Comparison of ENCODE assay signal across 1 cellular context in the genomic region with DNA sequence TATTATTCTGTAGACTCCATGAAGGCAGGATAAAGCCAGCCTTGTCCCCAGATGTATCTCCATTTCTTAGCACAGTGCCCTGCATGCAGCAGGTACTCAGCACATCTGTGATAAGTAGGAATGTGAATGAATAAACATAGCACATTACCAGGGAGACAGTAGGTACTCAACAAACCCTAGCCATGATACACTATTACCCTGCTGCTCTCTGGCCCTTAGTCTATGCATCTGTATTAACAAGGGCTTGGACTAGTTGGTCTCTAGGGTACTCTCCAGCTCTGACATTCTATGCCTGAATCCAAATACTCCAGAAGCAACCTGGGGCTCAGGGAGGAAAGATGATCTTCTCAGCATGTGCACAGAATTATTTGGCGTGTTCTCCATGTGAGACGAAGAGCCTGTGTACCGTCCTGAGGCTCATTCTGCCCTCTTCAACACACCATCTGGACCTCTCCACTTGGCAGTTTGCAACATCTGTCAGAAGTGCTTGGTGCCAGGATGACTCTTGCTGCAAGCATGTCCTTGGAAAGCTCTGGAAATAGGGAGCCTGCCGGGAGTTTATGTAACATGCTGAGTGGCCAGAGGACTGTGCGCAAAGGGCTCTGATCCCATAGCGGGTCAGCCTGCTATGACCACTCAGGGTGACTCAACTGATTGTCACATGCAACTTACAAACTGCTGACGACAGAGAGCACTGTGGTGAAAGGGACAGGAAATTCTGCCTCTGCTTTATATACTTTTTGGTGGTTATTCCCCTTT.
TF ChIP-seq lines count a peak whose summit lies in the region.

No MANE protein-coding gene starts in this region.

TF ChIP-seq in K562, 482 proteins besides CTCF, POLR2A, EP300 and RAD21 (continued from another document):
- TF ChIP-seq, protein P1, sequence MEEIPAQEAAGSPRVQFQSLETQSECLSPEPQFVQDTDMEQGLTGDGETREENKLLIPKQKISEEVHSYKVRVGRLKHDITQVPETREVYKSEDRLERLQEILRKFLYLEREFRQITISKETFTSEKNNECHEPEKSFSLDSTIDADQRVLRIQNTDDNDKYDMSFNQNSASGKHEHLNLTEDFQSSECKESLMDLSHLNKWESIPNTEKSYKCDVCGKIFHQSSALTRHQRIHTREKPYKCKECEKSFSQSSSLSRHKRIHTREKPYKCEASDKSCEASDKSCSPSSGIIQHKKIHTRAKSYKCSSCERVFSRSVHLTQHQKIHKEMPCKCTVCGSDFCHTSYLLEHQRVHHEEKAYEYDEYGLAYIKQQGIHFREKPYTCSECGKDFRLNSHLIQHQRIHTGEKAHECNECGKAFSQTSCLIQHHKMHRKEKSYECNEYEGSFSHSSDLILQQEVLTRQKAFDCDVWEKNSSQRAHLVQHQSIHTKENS (CRISPR knock-in tag; IDR thresholded peaks at IDR 0.05) = no peak
- TF ChIP-seq PHB (CRISPR knock-in tag; IDR thresholded peaks at IDR 0.05) (no peak), EHMT2 (IDR thresholded peaks at IDR 0.05) (no peak), BRD9 (IDR thresholded peaks at IDR 0.05; ENCODE audit: low read depth, partially characterized antibody) (no peak), HDAC6 (IDR thresholded peaks at IDR 0.05; ENCODE audit: low read depth, low read length) (no peak), RBM39 (optimal IDR thresholded peaks at IDR 0.05; ENCODE audit: low read depth, low read length) (no peak), FOXJ3 (CRISPR knock-in tag; IDR thresholded peaks at IDR 0.05) (no peak), U2AF1 (optimal IDR thresholded peaks at IDR 0.05; ENCODE audit: low read depth, low read length) (no peak), POLR2AphosphoS2 (IDR thresholded peaks at IDR 0.05; ENCODE audit: low read length) (no peak), ESRRB (CRISPR knock-in tag; IDR thresholded peaks at IDR 0.05; ENCODE audit: borderline replicate concordance) (no peak), U2AF2 (optimal IDR thresholded peaks at IDR 0.05; ENCODE audit: low read depth, low read length) (no peak), ZNF76 (CRISPR knock-in tag; IDR thresholded peaks at IDR 0.05; ENCODE audit: borderline replicate concordance) (no peak), PYGO2 (tag; IDR thresholded peaks at IDR 0.05) (no peak), ZNF707 (CRISPR knock-in tag; conservative IDR thresholded peaks at IDR 0.05) (no peak), MAFG (tag; conservative IDR thresholded peaks at IDR 0.05) (peak; percentile 60), SMARCC2 (IDR thresholded peaks at IDR 0.05; ENCODE audit: low read depth) (no peak), ELF2 (CRISPR knock-in tag; IDR thresholded peaks at IDR 0.05) (no peak), KDM4B (IDR thresholded peaks at IDR 0.05; ENCODE audit: borderline replicate concordance in 2 of 2, low read depth in 1 of 2) (no peak), JUNB (CRISPR knock-in tag; conservative IDR thresholded peaks at IDR 0.05) (no peak), ZNF184 (CRISPR knock-in tag; IDR thresholded peaks at IDR 0.05) (no peak), NFE2L1 (tag; IDR thresholded peaks at IDR 0.05; ENCODE audit: borderline replicate concordance, low read depth) (no peak), RBM17 (IDR thresholded peaks at IDR 0.05; ENCODE audit: borderline replicate concordance, low read depth, low read length) (no peak), DACH1 (IDR thresholded peaks at IDR 0.05; ENCODE audit: partially characterized antibody) (no peak), CHD4 (IDR thresholded peaks at IDR 0.05; ENCODE audit: insufficient read depth, insufficient replicate concordance, low read depth, low read length, poor library complexity, severe bottlenecking) (no peak), HNRNPH1 (optimal IDR thresholded peaks at IDR 0.05; ENCODE audit: low read depth, low read length) (no peak), NRF1 (conservative IDR thresholded peaks at IDR 0.05 in 1 of 2, IDR thresholded peaks at IDR 0.05 in 1 of 2) (0 out of 4 replicates have a peak, but pooled peaks of 1 of the 2 experiments have one; percentile 35), HDAC2 (IDR thresholded peaks at IDR 0.05) (no peak), ZNF140 (CRISPR knock-in tag; IDR thresholded peaks at IDR 0.05) (no peak), TCF7L2 (IDR thresholded peaks at IDR 0.05; ENCODE audit: low read depth, low read length) (no peak), MYBL2 (IDR thresholded peaks at IDR 0.05; ENCODE audit: low read depth) (no peak), MYBL2 (CRISPR knock-in tag; IDR thresholded peaks at IDR 0.05; ENCODE audit: borderline replicate concordance) (no peak), MAFK (IDR thresholded peaks at IDR 0.05; ENCODE audit: low read length) (peak; percentile 30)
- TF ChIP-seq, protein P2, sequence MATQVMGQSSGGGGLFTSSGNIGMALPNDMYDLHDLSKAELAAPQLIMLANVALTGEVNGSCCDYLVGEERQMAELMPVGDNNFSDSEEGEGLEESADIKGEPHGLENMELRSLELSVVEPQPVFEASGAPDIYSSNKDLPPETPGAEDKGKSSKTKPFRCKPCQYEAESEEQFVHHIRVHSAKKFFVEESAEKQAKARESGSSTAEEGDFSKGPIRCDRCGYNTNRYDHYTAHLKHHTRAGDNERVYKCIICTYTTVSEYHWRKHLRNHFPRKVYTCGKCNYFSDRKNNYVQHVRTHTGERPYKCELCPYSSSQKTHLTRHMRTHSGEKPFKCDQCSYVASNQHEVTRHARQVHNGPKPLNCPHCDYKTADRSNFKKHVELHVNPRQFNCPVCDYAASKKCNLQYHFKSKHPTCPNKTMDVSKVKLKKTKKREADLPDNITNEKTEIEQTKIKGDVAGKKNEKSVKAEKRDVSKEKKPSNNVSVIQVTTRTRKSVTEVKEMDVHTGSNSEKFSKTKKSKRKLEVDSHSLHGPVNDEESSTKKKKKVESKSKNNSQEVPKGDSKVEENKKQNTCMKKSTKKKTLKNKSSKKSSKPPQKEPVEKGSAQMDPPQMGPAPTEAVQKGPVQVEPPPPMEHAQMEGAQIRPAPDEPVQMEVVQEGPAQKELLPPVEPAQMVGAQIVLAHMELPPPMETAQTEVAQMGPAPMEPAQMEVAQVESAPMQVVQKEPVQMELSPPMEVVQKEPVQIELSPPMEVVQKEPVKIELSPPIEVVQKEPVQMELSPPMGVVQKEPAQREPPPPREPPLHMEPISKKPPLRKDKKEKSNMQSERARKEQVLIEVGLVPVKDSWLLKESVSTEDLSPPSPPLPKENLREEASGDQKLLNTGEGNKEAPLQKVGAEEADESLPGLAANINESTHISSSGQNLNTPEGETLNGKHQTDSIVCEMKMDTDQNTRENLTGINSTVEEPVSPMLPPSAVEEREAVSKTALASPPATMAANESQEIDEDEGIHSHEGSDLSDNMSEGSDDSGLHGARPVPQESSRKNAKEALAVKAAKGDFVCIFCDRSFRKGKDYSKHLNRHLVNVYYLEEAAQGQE (CRISPR knock-in tag; IDR thresholded peaks at IDR 0.05; ENCODE audit: low read depth) = no peak
- TF ChIP-seq, protein P3, sequence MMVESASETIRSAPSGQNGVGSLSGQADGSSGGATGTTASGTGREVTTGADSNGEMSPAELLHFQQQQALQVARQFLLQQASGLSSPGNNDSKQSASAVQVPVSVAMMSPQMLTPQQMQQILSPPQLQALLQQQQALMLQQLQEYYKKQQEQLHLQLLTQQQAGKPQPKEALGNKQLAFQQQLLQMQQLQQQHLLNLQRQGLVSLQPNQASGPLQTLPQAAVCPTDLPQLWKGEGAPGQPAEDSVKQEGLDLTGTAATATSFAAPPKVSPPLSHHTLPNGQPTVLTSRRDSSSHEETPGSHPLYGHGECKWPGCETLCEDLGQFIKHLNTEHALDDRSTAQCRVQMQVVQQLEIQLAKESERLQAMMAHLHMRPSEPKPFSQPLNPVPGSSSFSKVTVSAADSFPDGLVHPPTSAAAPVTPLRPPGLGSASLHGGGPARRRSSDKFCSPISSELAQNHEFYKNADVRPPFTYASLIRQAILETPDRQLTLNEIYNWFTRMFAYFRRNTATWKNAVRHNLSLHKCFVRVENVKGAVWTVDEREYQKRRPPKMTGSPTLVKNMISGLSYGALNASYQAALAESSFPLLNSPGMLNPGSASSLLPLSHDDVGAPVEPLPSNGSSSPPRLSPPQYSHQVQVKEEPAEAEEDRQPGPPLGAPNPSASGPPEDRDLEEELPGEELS (CRISPR knock-in tag; IDR thresholded peaks at IDR 0.05; ENCODE audit: borderline replicate concordance) = no peak
- TF ChIP-seq, protein P4, sequence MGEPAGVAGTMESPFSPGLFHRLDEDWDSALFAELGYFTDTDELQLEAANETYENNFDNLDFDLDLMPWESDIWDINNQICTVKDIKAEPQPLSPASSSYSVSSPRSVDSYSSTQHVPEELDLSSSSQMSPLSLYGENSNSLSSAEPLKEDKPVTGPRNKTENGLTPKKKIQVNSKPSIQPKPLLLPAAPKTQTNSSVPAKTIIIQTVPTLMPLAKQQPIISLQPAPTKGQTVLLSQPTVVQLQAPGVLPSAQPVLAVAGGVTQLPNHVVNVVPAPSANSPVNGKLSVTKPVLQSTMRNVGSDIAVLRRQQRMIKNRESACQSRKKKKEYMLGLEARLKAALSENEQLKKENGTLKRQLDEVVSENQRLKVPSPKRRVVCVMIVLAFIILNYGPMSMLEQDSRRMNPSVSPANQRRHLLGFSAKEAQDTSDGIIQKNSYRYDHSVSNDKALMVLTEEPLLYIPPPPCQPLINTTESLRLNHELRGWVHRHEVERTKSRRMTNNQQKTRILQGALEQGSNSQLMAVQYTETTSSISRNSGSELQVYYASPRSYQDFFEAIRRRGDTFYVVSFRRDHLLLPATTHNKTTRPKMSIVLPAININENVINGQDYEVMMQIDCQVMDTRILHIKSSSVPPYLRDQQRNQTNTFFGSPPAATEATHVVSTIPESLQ (CRISPR knock-in tag; IDR thresholded peaks at IDR 0.05) = no peak
- TF ChIP-seq, protein P5, sequence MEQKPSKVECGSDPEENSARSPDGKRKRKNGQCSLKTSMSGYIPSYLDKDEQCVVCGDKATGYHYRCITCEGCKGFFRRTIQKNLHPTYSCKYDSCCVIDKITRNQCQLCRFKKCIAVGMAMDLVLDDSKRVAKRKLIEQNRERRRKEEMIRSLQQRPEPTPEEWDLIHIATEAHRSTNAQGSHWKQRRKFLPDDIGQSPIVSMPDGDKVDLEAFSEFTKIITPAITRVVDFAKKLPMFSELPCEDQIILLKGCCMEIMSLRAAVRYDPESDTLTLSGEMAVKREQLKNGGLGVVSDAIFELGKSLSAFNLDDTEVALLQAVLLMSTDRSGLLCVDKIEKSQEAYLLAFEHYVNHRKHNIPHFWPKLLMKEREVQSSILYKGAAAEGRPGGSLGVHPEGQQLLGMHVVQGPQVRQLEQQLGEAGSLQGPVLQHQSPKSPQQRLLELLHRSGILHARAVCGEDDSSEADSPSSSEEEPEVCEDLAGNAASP (IDR thresholded peaks at IDR 0.05) = no peak
- TF ChIP-seq, protein P6, sequence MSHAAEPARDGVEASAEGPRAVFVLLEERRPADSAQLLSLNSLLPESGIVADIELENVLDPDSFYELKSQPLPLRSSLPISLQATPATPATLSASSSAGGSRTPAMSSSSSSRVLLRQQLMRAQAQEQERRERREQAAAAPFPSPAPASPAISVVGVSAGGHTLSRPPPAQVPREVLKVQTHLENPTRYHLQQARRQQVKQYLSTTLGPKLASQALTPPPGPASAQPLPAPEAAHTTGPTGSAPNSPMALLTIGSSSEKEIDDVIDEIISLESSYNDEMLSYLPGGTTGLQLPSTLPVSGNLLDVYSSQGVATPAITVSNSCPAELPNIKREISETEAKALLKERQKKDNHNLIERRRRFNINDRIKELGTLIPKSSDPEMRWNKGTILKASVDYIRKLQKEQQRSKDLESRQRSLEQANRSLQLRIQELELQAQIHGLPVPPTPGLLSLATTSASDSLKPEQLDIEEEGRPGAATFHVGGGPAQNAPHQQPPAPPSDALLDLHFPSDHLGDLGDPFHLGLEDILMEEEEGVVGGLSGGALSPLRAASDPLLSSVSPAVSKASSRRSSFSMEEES (CRISPR knock-in tag; IDR thresholded peaks at IDR 0.05) = no peak
- TF ChIP-seq, protein P7, sequence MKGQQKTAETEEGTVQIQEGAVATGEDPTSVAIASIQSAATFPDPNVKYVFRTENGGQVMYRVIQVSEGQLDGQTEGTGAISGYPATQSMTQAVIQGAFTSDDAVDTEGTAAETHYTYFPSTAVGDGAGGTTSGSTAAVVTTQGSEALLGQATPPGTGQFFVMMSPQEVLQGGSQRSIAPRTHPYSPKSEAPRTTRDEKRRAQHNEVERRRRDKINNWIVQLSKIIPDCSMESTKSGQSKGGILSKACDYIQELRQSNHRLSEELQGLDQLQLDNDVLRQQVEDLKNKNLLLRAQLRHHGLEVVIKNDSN (CRISPR knock-in tag; IDR thresholded peaks at IDR 0.05) = no peak
TF ChIP-seq in K562: peak in this region for 29.
